In genomic region chr3:72100062-72100511, GRCh38 we compare ENCODE assay signal across 8 cellular contexts.
DNase-seq lines count a peak whose midpoint lies in the region; ATAC-seq and TF ChIP-seq lines count a peak whose summit lies in the region.

No MANE protein-coding gene starts in this region.

- H3K4me1 ChIP-seq in CD8-positive, alpha-beta memory T cell (ENCODE audit: insufficient read depth, low read length), result peaks cover 16% of the 10 kb centered on the region

- H3K27ac Mint-ChIP-seq in CD8-positive, alpha-beta memory T cell, result peak overlapping the region in 2 of 8 donors; percentile 76 to 82
- H3K27ac Mint-ChIP-seq in nephron progenitor cell, result no peak overlapping the region

- peaks cover 12 to 21% (median 21%) of the 10 kb centered on the region in 3 donors for H3K4me1 Mint-ChIP-seq in CD8-positive, alpha-beta memory T cell
- H3K4me1 Mint-ChIP-seq in nephron progenitor cell, result peaks cover 24% of the 10 kb centered on the region

- TF ChIP-seq CTCF in NB4 (IDR thresholded peaks at IDR 0.05; ENCODE audit: low read depth, low read length), result no peak
- TF ChIP-seq CTCF in choroid plexus epithelial cell (conservative IDR thresholded peaks at IDR 0.05; ENCODE audit: low read depth, low read length), result no peak
- TF ChIP-seq CTCF in nephron progenitor cell (IDR thresholded peaks at IDR 0.05), result no peak

- H3K27ac ChIP-seq in CD8-positive, alpha-beta memory T cell (ENCODE audit: low read depth, low read length), result no peak overlapping the region

- no peaks in the 10 kb centered on the region for H3K27me3 ChIP-seq in CD8-positive, alpha-beta memory T cell (ENCODE audit: insufficient read depth, low read length, poor library complexity, severe bottlenecking)

- H3K9me3 Mint-ChIP-seq in CD8-positive, alpha-beta memory T cell, result peaks cover 0 to 2% (median 0%) of the 10 kb centered on the region in 5 donors
- H3K9me3 Mint-ChIP-seq in nephron progenitor cell, result no peaks in the 10 kb centered on the region

- H3K4me3 Mint-ChIP-seq in CD8-positive, alpha-beta memory T cell, result peak overlapping the region in 6 of 7 donors; percentile 62 to 85 (median 72)
- H3K4me3 Mint-ChIP-seq in nephron progenitor cell, result peak overlapping the region; percentile 90

- no peak for ATAC-seq in HG03520 (IDR thresholded peaks at IDR 0.05; ENCODE audit: unreplicated experiment)
- ATAC-seq in GM18498 (IDR thresholded peaks at IDR 0.05; ENCODE audit: unreplicated experiment), result no peak

- CTCF ChIA-PET in CD8-positive, alpha-beta memory T cell (lab: Charles Lee), result no interaction called here

- no peaks in the 10 kb centered on the region for H3K9me3 ChIP-seq in CD8-positive, alpha-beta memory T cell (ENCODE audit: low read length)

- H3K36me3 ChIP-seq in CD8-positive, alpha-beta memory T cell (ENCODE audit: insufficient read depth, low read length), result no peaks in the 10 kb centered on the region

- POLR2A ChIA-PET in CD8-positive, alpha-beta memory T cell (lab: Charles Lee), result no interaction called here

- peak overlapping the region; percentile 50 for H3K4me3 ChIP-seq in CD8-positive, alpha-beta memory T cell (ENCODE audit: low read length)
- H3K4me3 ChIP-seq in NB4 (ENCODE audit: low read depth, low read length) (no peak overlapping the region), choroid plexus epithelial cell (ENCODE audit: low read depth, low read length) (peak overlapping the region; percentile 51)

- TF ChIP-seq POLR2A in NB4 (IDR thresholded peaks at IDR 0.05; ENCODE audit: extremely low read depth, insufficient read length), result no peak

- no peaks in the 10 kb centered on the region for H3K36me3 Mint-ChIP-seq in CD8-positive, alpha-beta memory T cell
- no peaks in the 10 kb centered on the region for H3K36me3 Mint-ChIP-seq in nephron progenitor cell (ENCODE audit: low read depth)

- DNase-seq in CD8-positive, alpha-beta memory T cell, result no peak
- peak; percentile 48 for DNase-seq in NB4 (ENCODE audit: low read depth)
- no peak for DNase-seq in choroid plexus epithelial cell (ENCODE audit: low read depth)
- DNase-seq in nephron progenitor cell, result peak; percentile 30
- no peak for DNase-seq in DMS 273 (lab: John Stamatoyannopoulos, UW; ENCODE audit: unreplicated experiment)
- no peak for DNase-seq in glomerular visceral epithelial cell (ENCODE audit: extremely low spot score)

- peaks cover 19 to 39% of the 10 kb centered on the region in 2 donors for H3K27me3 Mint-ChIP-seq in CD8-positive, alpha-beta memory T cell
- peaks cover 79% of the 10 kb centered on the region for H3K27me3 Mint-ChIP-seq in nephron progenitor cell (ENCODE audit: low read depth, poor library complexity)

Comparison
In these comparisons a context has a peak if more than half of its experiments do, and no peak if none do; other contexts are left out.
1. DNase-seq: peak in NB4 (single experiment) and nephron progenitor cell (single experiment); none in CD8-positive, alpha-beta memory T cell (0 of 5), choroid plexus epithelial cell (single experiment), DMS 273 (single experiment) and glomerular visceral epithelial cell (single experiment).